Comparison of ENCODE assay signal across 9 cellular contexts in the genomic region with DNA sequence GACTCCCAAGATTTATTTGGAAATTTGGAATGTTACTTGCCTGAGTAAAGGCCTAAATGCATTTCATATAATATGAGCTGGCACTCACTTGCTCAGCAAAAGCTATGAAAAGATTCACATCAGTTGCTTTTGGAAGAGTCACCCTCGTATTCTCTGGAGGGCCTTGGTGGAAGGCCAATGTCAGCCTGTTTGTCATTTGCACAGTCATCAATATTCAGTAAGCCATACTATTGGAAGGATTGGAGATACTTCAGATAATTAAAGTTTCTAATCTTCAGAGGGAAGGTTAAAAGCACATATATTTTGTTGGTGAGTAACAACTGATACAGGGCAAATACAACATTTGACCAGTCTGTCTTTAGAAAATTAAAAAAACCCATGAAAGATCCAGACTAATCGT. TPM values are rescaled to one million over a fixed set of nuclear protein-coding genes. Genes with fewer than 3 reads are reported as not detected.
"Had no signal": no experiment of that assay in that cellular context is flagged by ENCODE, and none has a peak within 500 bp of the region (broad histone marks: within the 10 kb centered on the region; RNA-seq: fewer than 3 reads in every experiment).

No MANE protein-coding gene starts in this region.

- H3K4me3 ChIP-seq: GM12878 had no signal

- FAIRE-seq: G401.6, GM12878, GM12891, GM12892, GM18507, GM19239 had no signal

- ATAC-seq: GM12878 had no signal

- DNase-seq: GDM1, GF-D8 had no signal

RNA-seq across cellular contexts. Expression of gene VCX3A, which starts 36.6 kb away (rescaled TPM):
- total RNA-seq: G401, GM12878 had no signal
